8 cellular contexts compared by ENCODE assay signal in the genomic region with DNA sequence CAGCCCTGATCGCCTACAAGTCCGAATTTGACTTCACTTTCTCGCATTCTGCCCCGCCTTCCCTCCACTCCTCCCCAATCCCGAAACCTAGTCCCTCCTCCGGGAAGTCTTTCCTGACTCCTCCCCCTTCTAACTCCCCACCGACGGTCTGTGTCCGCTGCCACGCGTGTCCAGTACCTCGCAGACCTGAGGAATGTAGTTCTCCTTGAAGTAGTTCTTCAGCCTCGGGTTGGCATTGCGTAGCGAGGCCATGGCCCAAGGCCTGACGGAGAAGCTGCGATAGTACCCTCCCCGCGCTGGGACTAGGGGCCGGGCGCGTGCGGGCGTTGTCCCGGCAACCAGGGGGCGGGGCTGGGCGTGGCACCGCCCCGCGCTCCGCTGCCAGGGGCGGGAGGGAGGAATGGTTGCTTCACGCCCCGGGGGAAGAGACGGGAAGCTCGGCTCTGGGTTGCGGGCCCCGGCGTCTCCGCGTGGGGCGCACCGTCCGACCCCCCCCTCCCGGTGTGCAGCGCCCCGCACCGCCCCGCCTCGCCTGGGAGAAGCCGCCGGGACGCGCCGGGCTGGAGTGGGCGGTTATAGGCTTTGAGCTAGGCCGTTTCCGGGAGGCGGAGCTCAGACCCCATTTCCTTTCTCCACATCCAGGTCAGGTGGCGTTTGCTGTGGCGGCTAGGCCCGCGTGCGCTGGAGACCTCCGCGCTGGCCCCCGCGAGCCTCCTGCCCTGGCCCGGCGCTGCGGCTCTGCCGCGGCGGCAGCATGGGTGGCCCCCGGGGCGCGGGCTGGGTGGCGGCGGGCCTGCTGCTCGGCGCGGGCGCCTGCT. TPM values are rescaled to one million over a fixed set of nuclear protein-coding genes. Genes with fewer than 3 reads are reported as not detected.
DNase-seq lines count a peak whose midpoint lies in the region; ATAC-seq and TF ChIP-seq lines count a peak whose summit lies in the region.

A gene (plus strand): TSS at position 622 of the 818 bp plus-strand sequence. CDS start 133 bp downstream, at position 755.
A gene (minus strand): TSS at position 278 of the 818 bp plus-strand sequence.

- DNase-seq in Calu3: peak; percentile 88
- DNase-seq in HUDEP-2 (lab: John Stamatoyannopoulos, UW; ENCODE audit: unreplicated experiment in 76 of 76): peak in 74 of 76 experiments; percentile 41 to 97 (median 88)
- DNase-seq in NOMO-1 treated with DMSO at 0.1 percent for 48 hours (lab: John Stamatoyannopoulos, UW; ENCODE audit: unreplicated experiment): peak; percentile 79
- peak; percentile 55 for DNase-seq in activated CD8-positive, alpha-beta memory T cell treated with anti-CD3 and anti-CD28 coated beads, Interleukin-2, amount 50 U/mL, for 1 hour (ENCODE audit: extremely low read depth)
- DNase-seq in endodermal cell: peak; percentile 95
- peak; percentile 96 for DNase-seq in midbrain (lab: John Stamatoyannopoulos, UW)
- peak; percentile 84 to 86 for DNase-seq in stimulated activated CD8-positive, alpha-beta memory T cell treated with anti-CD3 and anti-CD28 coated beads, Interleukin-15, amount 100 ng/mL, for 48 hours (ENCODE audit: low read depth in 2 of 2)

- peak within 1 kb of the TSS; percentile 73 for H3K9ac ChIP-seq in endodermal cell (ENCODE audit: extremely low read depth, low read length, poor library complexity, severe bottlenecking)

- H3K9me3 ChIP-seq in endodermal cell (ENCODE audit: control insufficient read depth, low read length): peaks cover 8% of the 10 kb centered on the region

- H3K4me1 ChIP-seq in endodermal cell (ENCODE audit: control insufficient read depth, insufficient read depth, low read length): no peaks in the 10 kb centered on the region

- intact Hi-C loops in Calu3 (cut with micrococcal nuclease; ENCODE audit: unreplicated experiment): loop anchor here (5.0 kb wide), 1 partner anchor 73 kb away; a partner anchor contains a TSS

- WGBS in endodermal cell (ENCODE audit: insufficient coverage in 1 of 2, insufficient read length in 1 of 2), 2 experiments: 1 to 10% methylated on average over 20 to 83 of the region's 83 CpGs

- peaks cover 34% of the 10 kb centered on the region for H3K36me3 Mint-ChIP-seq in Calu3 (ENCODE audit: insufficient read depth, unreplicated experiment)
- peaks cover 11% of the 10 kb centered on the region for H3K36me3 Mint-ChIP-seq in endodermal cell (ENCODE audit: low read depth)

- ATAC-seq in GM21390 (IDR thresholded peaks at IDR 0.05; ENCODE audit: unreplicated experiment): peak; percentile 92

- H3K27ac ChIP-seq in endodermal cell (ENCODE audit: low read depth, low read length): peak within 1 kb of the TSS; percentile 81

- peaks cover 33% of the 10 kb centered on the region for H3K4me1 Mint-ChIP-seq in Calu3 (ENCODE audit: low read depth, unreplicated experiment)
- H3K4me1 Mint-ChIP-seq in endodermal cell: peaks cover 10% of the 10 kb centered on the region

- H3K27me3 ChIP-seq in endodermal cell (ENCODE audit: control insufficient read depth, insufficient read depth, low read length, poor library complexity, severe bottlenecking): no peaks in the 10 kb centered on the region

- no peaks in the 10 kb centered on the region for H3K27me3 Mint-ChIP-seq in Calu3 (ENCODE audit: unreplicated experiment)
- H3K27me3 Mint-ChIP-seq in endodermal cell (ENCODE audit: insufficient read depth): no peaks in the 10 kb centered on the region

- BruUV-seq in Calu3 (replicated peaks; lab: Mats Ljungman, UMichigan): no TSS peak

- H3K9me3 Mint-ChIP-seq in Calu3 (ENCODE audit: low read depth, unreplicated experiment) (no peaks in the 10 kb centered on the region), endodermal cell (peaks cover 5% of the 10 kb centered on the region)

- H3K4me3 Mint-ChIP-seq in Calu3 (ENCODE audit: low read depth, unreplicated experiment): peak within 1 kb of the TSS; percentile 83
- peak within 1 kb of the TSS; percentile 72 for H3K4me3 Mint-ChIP-seq in endodermal cell

- H3K36me3 ChIP-seq in endodermal cell (ENCODE audit: control insufficient read depth, insufficient read depth, low read length): peaks cover under 1% of the 10 kb centered on the region

- CTCF ChIA-PET in Calu3 (lab: Charles Lee): interaction anchor here (0.8 to 1.6 kb wide), 6 partner anchors 9 to 326 kb away, joined by 3 to 8 read pairs (median 3); a partner anchor contains a TSS

- TF ChIP-seq CTCF in Calu3 (IDR thresholded peaks at IDR 0.05; ENCODE audit: unreplicated experiment) (no peak), endodermal cell (conservative IDR thresholded peaks at IDR 0.05) (peak; percentile 41)

- H3K4me3 ChIP-seq in endodermal cell (ENCODE audit: low read length): peak within 1 kb of the TSS; percentile 89

- H3K27ac Mint-ChIP-seq in Calu3 (ENCODE audit: unreplicated experiment) (peak within 1 kb of the TSS; percentile 78), endodermal cell (peak within 1 kb of the TSS; percentile 95)

RNA-seq across cellular contexts. Expression of the first gene that starts in this region (rescaled TPM):
- 34.5 and 41.0 TPM in 2 replicates for total RNA-seq in Calu3 (2022)
- total RNA-seq in endodermal cell: 10 to 100 TPM; 46.3 to 48.9 TPM
- 43.8 TPM for polyA plus RNA-seq in endodermal cell (2013, experiment 1 of 2)
- polyA plus RNA-seq in endodermal cell (2013, experiment 2 of 2): 41.4 TPM

RNA-seq across cellular contexts. Expression of the second gene that starts in this region (rescaled TPM):
- 1.3 and 2.6 TPM in 2 replicates for total RNA-seq in Calu3 (2022)
- total RNA-seq in endodermal cell: 1 to 10 TPM; 2.1 to 2.7 TPM
- polyA plus RNA-seq in endodermal cell (2013, experiment 1 of 2): 1.5 TPM
- polyA plus RNA-seq in endodermal cell (2013, experiment 2 of 2): 1.4 TPM

Comparison
In these comparisons a context has a peak if more than half of its experiments do, and no peak if none do; other contexts are left out.
1. Peak in every context shown above with its lines: DNase-seq, ATAC-seq, H3K4me3 ChIP-seq and H3K27ac ChIP-seq.